ENCODE assay signal across 1 cellular context in genomic region chr19:48997972-48998371, GRCh38.
TF ChIP-seq lines count a peak whose summit lies in the region.

No MANE protein-coding gene starts in this region.

TF ChIP-seq in HCT116, 20 proteins besides CTCF, POLR2A, EP300 and RAD21:
- TF ChIP-seq TCF7L2 (IDR thresholded peaks at IDR 0.05; ENCODE audit: borderline replicate concordance, extremely low read depth, insufficient read depth, insufficient read length) (peak; percentile 40), FOSL1 (IDR thresholded peaks at IDR 0.05; ENCODE audit: low read depth) (no peak), REST (IDR thresholded peaks at IDR 0.05; ENCODE audit: low read depth) (no peak), MAX (IDR thresholded peaks at IDR 0.05) (0 out of 2 replicates have a peak, but pooled peaks have one; percentile 27)
